Comparison of ENCODE assay signal across 5 cellular contexts in the genomic region with DNA sequence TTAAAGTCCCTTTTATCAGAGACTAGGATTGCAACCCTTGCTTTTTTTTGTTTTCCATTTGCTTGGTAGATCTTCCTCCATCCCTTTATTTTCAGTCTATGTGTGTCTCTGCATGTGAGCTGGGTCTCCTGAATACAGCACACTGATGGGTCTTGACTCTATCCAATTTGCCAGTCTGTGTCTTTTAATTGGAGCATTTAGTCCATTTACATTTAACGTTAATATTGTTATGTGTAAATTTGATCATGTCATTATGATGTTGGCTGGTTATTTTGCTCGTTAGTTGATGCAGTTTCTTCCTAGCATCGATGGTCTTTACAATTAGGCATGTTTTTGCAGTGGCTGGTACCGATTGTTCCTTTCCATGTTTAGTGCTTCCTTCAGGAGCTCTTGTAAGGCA. TPM values are rescaled to one million over a fixed set of nuclear protein-coding genes. Genes with fewer than 3 reads are reported as not detected.
"Had no signal": no experiment of that assay in that cellular context is flagged by ENCODE, and none has a peak within 500 bp of the region (broad histone marks: within the 10 kb centered on the region; RNA-seq: fewer than 3 reads in every experiment).

No MANE protein-coding gene starts in this region.

RNA-seq across cellular contexts. Expression of gene OAS3, which starts 18.9 kb away (rescaled TPM):
- polyA plus RNA-seq: neural cell, smooth muscle cell had no signal

RNA-seq across cellular contexts. Expression of gene OAS2, which starts 21.2 kb away (rescaled TPM):
- total RNA-seq: neural crest cell, osteocyte, progenitor cell of endocrine pancreas, smooth muscle cell had no signal
- polyA plus RNA-seq: neural cell, smooth muscle cell had no signal

RNA-seq across cellular contexts. Expression of gene OAS1, which starts 50.4 kb away (rescaled TPM):
- total RNA-seq: neural crest cell, smooth muscle cell had no signal
- polyA plus RNA-seq: neural cell had no signal
